24 cellular contexts compared by ENCODE assay signal in genomic region chr15:40250304-40250656, GRCh38. TPM values are rescaled to one million over a fixed set of nuclear protein-coding genes. Genes with fewer than 3 reads are reported as not detected.
"Had no signal": no experiment of that assay in that cellular context is flagged by ENCODE, and none has a peak within 500 bp of the region (broad histone marks: within the 10 kb centered on the region; RNA-seq: fewer than 3 reads in every experiment).

No MANE protein-coding gene starts in this region.

- H3K36me3 ChIP-seq: adrenal gland, ascending aorta, colonic mucosa, thyroid gland, WERI-Rb-1 had no signal

- H3K4me1 ChIP-seq: colonic mucosa had no signal

- H3K27me3 ChIP-seq: adrenal gland, ascending aorta, thyroid gland had no signal

- H3K9me3 ChIP-seq: adrenal gland, ascending aorta, colonic mucosa, thyroid gland had no signal

- DNase-seq: activated CD4-positive, alpha-beta T cell treated with anti-CD3 and anti-CD28 coated beads, Interleukin-2, amount 50 U/mL, for 48 hours; activated CD8-positive, alpha-beta memory T cell treated with anti-CD3 and anti-CD28 coated beads, Interleukin-2, amount 50 U/mL, for 48 hours; activated naive CD4-positive, alpha-beta T cell; activated T-cell treated with anti-CD3 and anti-CD28 coated beads, Interleukin-2, amount 50 U/mL, for 4 hours; colonic mucosa; endodermal cell; naive B cell; stimulated activated CD4-positive, alpha-beta T cell treated with anti-CD3 and anti-CD28 coated beads, Interleukin-4, amount 100 ng/mL, for 4 hours; stimulated activated naive CD8-positive, alpha-beta T cell treated with anti-CD3 and anti-CD28 coated beads, Interleukin-15, Interleukin-2, amounts not matched to agents 100 U/mL and 50 U/mL, for 24 hours; T-cell; thyroid gland; WERI-Rb-1 had no signal

- ATAC-seq: activated T-cell treated with anti-CD3 and anti-CD28 coated beads, Interleukin-2, amount 50 U/mL, for 4 hours; left lobe of liver; stimulated activated naive CD8-positive, alpha-beta T cell treated with anti-CD3 and anti-CD28 coated beads, Interleukin-15, Interleukin-2, amounts not matched to agents 100 U/mL and 50 U/mL, for 24 hours; T-cell had no signal

- H3K27ac ChIP-seq: adrenal gland, colonic mucosa, thyroid gland, WERI-Rb-1 had no signal

- H3K4me3 ChIP-seq: adrenal gland, ascending aorta, colonic mucosa, lung, thyroid gland had no signal

RNA-seq across cellular contexts. Expression of gene PAK6, which starts 11.4 kb away (rescaled TPM):
- total RNA-seq: ascending aorta, fibroblast of lung, glomerular endothelial cell, left lobe of liver, osteoblast had no signal

RNA-seq across cellular contexts. Expression of gene ANKRD63, which starts 32.6 kb away (rescaled TPM):
- total RNA-seq: activated T-cell treated with anti-CD3 and anti-CD28 coated beads, Interleukin-2, amount 50 U/mL, for 4 hours; adrenal gland; ascending aorta; colonic mucosa; endodermal cell; fibroblast of lung; kidney epithelial cell; left lobe of liver; lung; mesenteric fat pad; osteoblast; posterior vena cava; ureter had no signal
- polyA plus RNA-seq: adrenal gland, fibroblast of lung, lung had no signal

RNA-seq across cellular contexts. Expression of gene PLCB2, which starts 57.5 kb away (rescaled TPM):
- total RNA-seq: renal cortical epithelial cell had no signal
